Comparison of ENCODE assay signal across 15 cellular contexts in genomic region chr6:96816182-96816888, GRCh38. TPM values are rescaled to one million over a fixed set of nuclear protein-coding genes. Genes with fewer than 3 reads are reported as not detected.
DNase-seq lines count a peak whose midpoint lies in the region; ATAC-seq and TF ChIP-seq lines count a peak whose summit lies in the region.
"Had no signal": no experiment of that assay in that cellular context is flagged by ENCODE, and none has a peak within 500 bp of the region (broad histone marks: within the 10 kb centered on the region; RNA-seq: fewer than 3 reads in every experiment).

No MANE protein-coding gene starts in this region.

- H3K4me3 ChIP-seq in KMS-11 (IDR thresholded peaks at IDR 0.05; ENCODE audit: insufficient read depth, low read depth, low read length), result no peak overlapping the region
- no peak overlapping the region for H3K4me3 ChIP-seq in skeletal muscle satellite cell (ENCODE audit: low read length)
- H3K4me3 ChIP-seq: esophagus squamous epithelium, transverse colon had no signal

- H3K27me3 ChIP-seq in KMS-11 (ENCODE audit: insufficient read depth, low read depth), result no peaks in the 10 kb centered on the region
- H3K27me3 ChIP-seq in skeletal muscle satellite cell (ENCODE audit: control insufficient read depth, insufficient read depth, low read length), result no peaks in the 10 kb centered on the region
- H3K27me3 ChIP-seq: esophagus squamous epithelium, transverse colon had no signal

- peak overlapping the region; percentile 55; the same call in 1 of the 2 replicates for H3K9ac ChIP-seq in KMS-11
- no peak overlapping the region for H3K9ac ChIP-seq in skeletal muscle satellite cell (ENCODE audit: low read depth, low read length)

- H3K36me3 ChIP-seq in KMS-11 (ENCODE audit: insufficient read depth), result no peaks in the 10 kb centered on the region
- H3K36me3 ChIP-seq in skeletal muscle satellite cell (ENCODE audit: insufficient read depth, low read length), result no peaks in the 10 kb centered on the region
- H3K36me3 ChIP-seq: esophagus squamous epithelium, transverse colon had no signal

- TF ChIP-seq CTCF in KMS-11 (conservative IDR thresholded peaks at IDR 0.05; ENCODE audit: low read depth, low read length) (no peak), chondrocyte (IDR thresholded peaks at IDR 0.05) (no peak)

- no peaks in the 10 kb centered on the region for H3K9me3 Mint-ChIP-seq in chondrocyte (ENCODE audit: low read depth)

- H2AFZ ChIP-seq in KMS-11 (ENCODE audit: low read depth), result no peak overlapping the region

- H3K9me3 ChIP-seq in skeletal muscle satellite cell (replicated peaks; ENCODE audit: low read length), result no peaks in the 10 kb centered on the region
- H3K9me3 ChIP-seq: esophagus squamous epithelium, transverse colon had no signal

- H3K4me1 ChIP-seq in KMS-11 (ENCODE audit: low read depth, poor library complexity, severe bottlenecking) (peaks cover 75% of the 10 kb centered on the region), skeletal muscle satellite cell (ENCODE audit: control insufficient read depth, insufficient read depth, low read length) (peaks cover 10% of the 10 kb centered on the region)
- H3K4me1 ChIP-seq: esophagus squamous epithelium had no signal

- peak overlapping the region; percentile 63 for H3K4me3 Mint-ChIP-seq in chondrocyte (ENCODE audit: unreplicated experiment)
- H3K4me3 Mint-ChIP-seq: activated CD8-positive, alpha-beta memory T cell treated with anti-CD3 and anti-CD28 coated beads, Interleukin-2, amount 10 ng/mL, durations not matched to agents 7 days and 5 days had no signal

- no peaks in the 10 kb centered on the region for H3K27me3 Mint-ChIP-seq in chondrocyte (ENCODE audit: low read depth)

- DNase-seq in chondrocyte (ENCODE audit: low spot score) (no peak), left kidney (ENCODE audit: low read depth, low spot score) (peak; percentile 50)
- no peak for DNase-seq in activated CD4-positive, alpha-beta T cell treated with anti-CD3 and anti-CD28 coated beads, Interleukin-2, amount 50 U/mL, for 1 hour
- DNase-seq: activated CD8-positive, alpha-beta memory T cell treated with anti-CD3 and anti-CD28 coated beads, Interleukin-2, amount 10 ng/mL, durations not matched to agents 7 days and 5 days; activated naive CD4-positive, alpha-beta T cell treated with anti-CD3 and anti-CD28 coated beads, Interleukin-2, amount 50 U/mL, for 16 hours; DMS53; esophagus squamous epithelium; NCI-H2171 treated with DMSO at 0.1 percent for 48 hours; stimulated activated CD8-positive, alpha-beta memory T cell treated with anti-CD3 and anti-CD28 coated beads, Interleukin-4, amount 100 ng/mL, for 48 hours; transverse colon had no signal

- H3K4me2 ChIP-seq in KMS-11, result peak overlapping the region; percentile 90
- H3K4me2 ChIP-seq in skeletal muscle satellite cell (ENCODE audit: low read length), result peak overlapping the region; percentile 65

- no peaks in the 10 kb centered on the region for H4K20me1 ChIP-seq in KMS-11 (ENCODE audit: insufficient read depth)

- peaks cover 56% of the 10 kb centered on the region for H3K4me1 Mint-ChIP-seq in chondrocyte (ENCODE audit: low read depth)
- H3K4me1 Mint-ChIP-seq: activated CD8-positive, alpha-beta memory T cell treated with anti-CD3 and anti-CD28 coated beads, Interleukin-2, amount 10 ng/mL, durations not matched to agents 7 days and 5 days had no signal

- H3K79me2 ChIP-seq in KMS-11 (ENCODE audit: insufficient read depth, low read depth), result peaks cover 63% of the 10 kb centered on the region

- H3K36me3 Mint-ChIP-seq in chondrocyte (ENCODE audit: low read depth), result no peaks in the 10 kb centered on the region
- H3K36me3 Mint-ChIP-seq: activated CD8-positive, alpha-beta memory T cell treated with anti-CD3 and anti-CD28 coated beads, Interleukin-2, amount 10 ng/mL, durations not matched to agents 7 days and 5 days had no signal

- H3K27ac Mint-ChIP-seq in chondrocyte (ENCODE audit: unreplicated experiment), result peak overlapping the region; percentile 82
- H3K27ac Mint-ChIP-seq: activated CD8-positive, alpha-beta memory T cell treated with anti-CD3 and anti-CD28 coated beads, Interleukin-2, amount 10 ng/mL, durations not matched to agents 7 days and 5 days had no signal

- ATAC-seq in GM18870 (IDR thresholded peaks at IDR 0.05; ENCODE audit: unreplicated experiment) (no peak), HG03520 (IDR thresholded peaks at IDR 0.05; ENCODE audit: unreplicated experiment) (no peak)
- ATAC-seq: activated CD8-positive, alpha-beta memory T cell treated with anti-CD3 and anti-CD28 coated beads, Interleukin-2, amount 10 ng/mL, durations not matched to agents 7 days and 5 days; HCT116 had no signal

- H3K27ac ChIP-seq in KMS-11, result peak overlapping the region; percentile 88
- H3K27ac ChIP-seq: esophagus squamous epithelium had no signal

RNA-seq across cellular contexts. Expression of gene GPR63, which starts 20.9 kb away (rescaled TPM):
- total RNA-seq in chondrocyte, result 1.1 to 1.2 TPM (median 1.2 TPM) in 3 replicates
- total RNA-seq in skeletal muscle satellite cell (2012; rRNA removed), result 0.25 and 0.87 TPM in 2 replicates
